7 cellular contexts compared by ENCODE assay signal in genomic region chr11:34250732-34251639, GRCh38.
DNase-seq lines count a peak whose midpoint lies in the region; ATAC-seq and TF ChIP-seq lines count a peak whose summit lies in the region.

No MANE protein-coding gene starts in this region.

- TF ChIP-seq CTCF in gastrocnemius medialis (IDR thresholded peaks at IDR 0.05 in 4 of 5, conservative IDR thresholded peaks at IDR 0.05 in 1 of 5) (no peak), WERI-Rb-1 (IDR thresholded peaks at IDR 0.05; ENCODE audit: low read depth, low read length) (no peak)

- in situ Hi-C loops in gastrocnemius medialis (cut with MboI; ENCODE audit: low sequenced_read_pairs in 4 of 4): no loop called here

- peak; percentile 82 for DNase-seq in RPMI7951 (ENCODE audit: low read depth)
- DNase-seq in activated T-helper 9 cell treated with anti-CD3 and anti-CD28 coated beads, Interleukin-2, amount 50 U/mL, for 16 hours (ENCODE audit: low read depth): peak; percentile 49
- peak; percentile 76 for DNase-seq in Right ventricle myocardium superior
- DNase-seq in gastrocnemius medialis: peak; percentile 68 to 87
- DNase-seq in WERI-Rb-1: no peak

- H3K27ac ChIP-seq in gastrocnemius medialis (peak overlapping the region; percentile 69 to 75 (median 74)), WERI-Rb-1 (no peak overlapping the region)

- H3K4me3 ChIP-seq in gastrocnemius medialis: peak overlapping the region in 3 of 4 donors; percentile 8 to 36 (median 34)
- H3K4me3 ChIP-seq in WERI-Rb-1 (ENCODE audit: low read depth, low read length): no peak overlapping the region

- H3K36me3 ChIP-seq in gastrocnemius medialis (no peaks in the 10 kb centered on the region), WERI-Rb-1 (no peaks in the 10 kb centered on the region)

- no peaks in the 10 kb centered on the region for H3K27me3 ChIP-seq in gastrocnemius medialis
- H3K27me3 ChIP-seq in WERI-Rb-1 (ENCODE audit: insufficient read depth, low read depth, severe bottlenecking): no peaks in the 10 kb centered on the region

- peak; percentile 70 for ATAC-seq in HG03095 (IDR thresholded peaks at IDR 0.05; ENCODE audit: unreplicated experiment)
- ATAC-seq in Right ventricle myocardium superior (ENCODE audit: poor library complexity): peak; percentile 87
- ATAC-seq in gastrocnemius medialis: peak; percentile 93 to 95

- intact Hi-C loops in Right ventricle myocardium superior (cut with DNase I) (no loop called here), gastrocnemius medialis (cut with DNase I; ENCODE audit: low total_unique reads) (loop anchor here (1.0 to 5.0 kb wide), 2 partner anchors 74 to 106 kb away; no protein-coding TSS in a partner anchor)

- no peaks in the 10 kb centered on the region for H3K9me3 ChIP-seq in gastrocnemius medialis
- H3K9me3 ChIP-seq in WERI-Rb-1 (ENCODE audit: severe bottlenecking): no peaks in the 10 kb centered on the region

- peaks cover 30 to 31% of the 10 kb centered on the region in 2 donors for H3K4me1 ChIP-seq in gastrocnemius medialis

- TF ChIP-seq POLR2A in GM19099 (IDR thresholded peaks at IDR 0.05; ENCODE audit: extremely low read depth, insufficient read length, low read depth): peak; percentile 25
- no peak for TF ChIP-seq POLR2A in gastrocnemius medialis (IDR thresholded peaks at IDR 0.05)
